ENCODE assay signal across 13 cellular contexts in genomic region chr7:74164985-74165456, GRCh38. TPM values are rescaled to one million over a fixed set of nuclear protein-coding genes. Genes with fewer than 3 reads are reported as not detected.
DNase-seq lines count a peak whose midpoint lies in the region; ATAC-seq and TF ChIP-seq lines count a peak whose summit lies in the region.
"Had no signal": no experiment of that assay in that cellular context is flagged by ENCODE, and none has a peak within 500 bp of the region (broad histone marks: within the 10 kb centered on the region; RNA-seq: fewer than 3 reads in every experiment).

No MANE protein-coding gene starts in this region.

- H3K27ac ChIP-seq in caudate nucleus (ENCODE audit: low read depth, low read length) = no peak overlapping the region
- H3K27ac ChIP-seq: prostate gland, RWPE1 had no signal

- no peak for ATAC-seq in HG03045 (IDR thresholded peaks at IDR 0.05; ENCODE audit: unreplicated experiment)

- no peaks in the 10 kb centered on the region for H3K4me1 Mint-ChIP-seq in HFFc6 (ENCODE audit: low read depth)

- H3K4me3 Mint-ChIP-seq in HFFc6 = no peak overlapping the region

- no peak for DNase-seq in AG10803 (ENCODE audit: low read depth)
- no peak for DNase-seq in HFFc6
- DNase-seq in astrocyte of the cerebellum (ENCODE audit: low read depth) = no peak
- DNase-seq in left kidney (ENCODE audit: low read depth, low spot score) = peak; percentile 68
- no peak for DNase-seq in T1000 (lab: John Stamatoyannopoulos, UW)
- DNase-seq in caudate nucleus (lab: John Stamatoyannopoulos, UW) = no peak
- no peak for DNase-seq in lower leg skin (ENCODE audit: low spot score in 2 of 2)
- DNase-seq: central memory CD4-positive, alpha-beta T cell; DMS53; NCI-H1436 had no signal

- no peaks in the 10 kb centered on the region; the same call in 1 of the 2 replicates for H3K9me3 Mint-ChIP-seq in HFFc6

- no peak overlapping the region for H3K27ac Mint-ChIP-seq in HFFc6

- in situ Hi-C loops in astrocyte of the cerebellum (cut with HindIII; ENCODE audit: low sequenced_read_pairs) = no loop called here

- peaks cover 3% of the 10 kb centered on the region; the same call in 1 of the 2 replicates for H3K27me3 Mint-ChIP-seq in HFFc6 (ENCODE audit: insufficient read depth)

- no peak overlapping the region for H3K4me3 ChIP-seq in AG10803 (ENCODE audit: low read length)
- no peak overlapping the region for H3K4me3 ChIP-seq in astrocyte of the cerebellum (ENCODE audit: low read depth, low read length)
- no peak overlapping the region for H3K4me3 ChIP-seq in lower leg skin (ENCODE audit: low read depth, poor library complexity, severe bottlenecking)
- H3K4me3 ChIP-seq: prostate gland had no signal

- WGBS in lower leg skin, 2 donors = 57 to 60% methylated on average over 7 of the region's 7 CpGs

- no peaks in the 10 kb centered on the region for H3K36me3 Mint-ChIP-seq in HFFc6 (ENCODE audit: low read depth)

- intact Hi-C loops in lower leg skin (cut with DNase I; ENCODE audit: low total_unique reads) = no loop called here

- no peak for TF ChIP-seq POLR2A in lower leg skin (IDR thresholded peaks at IDR 0.05)

- TF ChIP-seq CTCF in AG10803 (conservative IDR thresholded peaks at IDR 0.05; ENCODE audit: low read length) = peak; percentile 42
- TF ChIP-seq CTCF in HFFc6 (IDR thresholded peaks at IDR 0.05) = peak; percentile 70
- TF ChIP-seq CTCF in astrocyte of the cerebellum (IDR thresholded peaks at IDR 0.05; ENCODE audit: low read depth, low read length, missing control alignments) = peak; percentile 61
- no peak for TF ChIP-seq CTCF in lower leg skin (IDR thresholded peaks at IDR 0.05)

RNA-seq across cellular contexts. Expression of gene EIF4H, which starts 9.1 kb away (rescaled TPM):
- 100 to 1,000 TPM; 344 to 392 (median 380) TPM for total RNA-seq in HFFc6 (2021; fragmentation: NEBNext Ultra II Directional; extraction: Animal tissue kit (Norgen Biotek cat#: 25700))
- total RNA-seq in lower leg skin = 100 to 1,000 TPM; 259 to 321 (median 296) TPM

RNA-seq across cellular contexts. Expression of gene LAT2, which starts 44.8 kb away (rescaled TPM):
- total RNA-seq in HFFc6 (2021; fragmentation: NEBNext Ultra II Directional; extraction: Animal tissue kit (Norgen Biotek cat#: 25700)) = under 1 TPM; 0.28 to 0.78 (median 0.43) TPM
- total RNA-seq in lower leg skin = 1 to 10 TPM in 3 of 4 donors, under 1 TPM in 1; 0.88 to 2.4 (median 1.5) TPM

Comparison
In these comparisons a context has a peak if more than half of its experiments do, and no peak if none do; other contexts are left out.
1. CTCF ChIP-seq: peak in AG10803 (single experiment), HFFc6 (single experiment) and astrocyte of the cerebellum (single experiment); none in lower leg skin (0 of 3).